ENCODE assay signal across 18 cellular contexts in genomic region chr20:45082468-45082867, GRCh38. TPM values are rescaled to one million over a fixed set of nuclear protein-coding genes. Genes with fewer than 3 reads are reported as not detected.
DNase-seq lines count a peak whose midpoint lies in the region; ATAC-seq and TF ChIP-seq lines count a peak whose summit lies in the region.
"Had no signal": no experiment of that assay in that cellular context is flagged by ENCODE, and none has a peak within 500 bp of the region (broad histone marks: within the 10 kb centered on the region; RNA-seq: fewer than 3 reads in every experiment).

No MANE protein-coding gene starts in this region.

- no peaks in the 10 kb centered on the region for H3K27me3 ChIP-seq in CD4-positive, alpha-beta T cell (ENCODE audit: control insufficient read depth, insufficient read depth, low read length)

- peaks cover 8% of the 10 kb centered on the region for H3K9me3 Mint-ChIP-seq in activated CD4-positive, alpha-beta T cell treated with anti-CD3 and anti-CD28 coated beads for 36 hours (ENCODE audit: low read depth)
- peaks cover 4% of the 10 kb centered on the region for H3K9me3 Mint-ChIP-seq in CD4-positive, alpha-beta T cell
- peaks cover 5 to 9% of the 10 kb centered on the region in 2 donors for H3K9me3 Mint-ChIP-seq in stimulated activated naive B cell treated with anti-CD40 and anti-IgM and Interleukin-4, amounts not matched to agents 10 μg/mL and 1 μg/mL and 100 μg/mL, for 72 hours

- H3K4me1 Mint-ChIP-seq in activated CD4-positive, alpha-beta T cell treated with anti-CD3 and anti-CD28 coated beads for 36 hours = no peaks in the 10 kb centered on the region
- peaks cover 8% of the 10 kb centered on the region for H3K4me1 Mint-ChIP-seq in CD4-positive, alpha-beta T cell (ENCODE audit: low read depth)
- peaks cover 24 to 52% of the 10 kb centered on the region in 2 donors for H3K4me1 Mint-ChIP-seq in stimulated activated naive B cell treated with anti-CD40 and anti-IgM and Interleukin-4, amounts not matched to agents 10 μg/mL and 1 μg/mL and 100 μg/mL, for 72 hours

- H3K9me3 ChIP-seq in CD4-positive, alpha-beta T cell (ENCODE audit: control insufficient read depth, low read length) = peaks cover 9% of the 10 kb centered on the region

- no peak for ATAC-seq in activated CD4-positive, alpha-beta T cell treated with anti-CD3 and anti-CD28 coated beads for 36 hours
- no peak for ATAC-seq in CD4-positive, alpha-beta T cell (ENCODE audit: poor library complexity)
- no peak for ATAC-seq in stimulated activated naive B cell treated with anti-CD40 and anti-IgM and Interleukin-4, amounts not matched to agents 10 μg/mL and 1 μg/mL and 100 μg/mL, for 72 hours (replicated peaks)
- ATAC-seq: A549, GM23338, HCT116 had no signal

- POLR2A ChIA-PET in activated CD4-positive, alpha-beta T cell treated with anti-CD3 and anti-CD28 coated beads for 36 hours (lab: Charles Lee) = interaction anchor here (0.7 kb wide), 1 partner anchor 24 kb away, joined by 16 read pairs; no protein-coding TSS in a partner anchor
- POLR2A ChIA-PET in CD4-positive, alpha-beta T cell (lab: Charles Lee) = interaction anchor here (1.3 kb wide), 1 partner anchor 13 kb away, joined by 4 read pairs; no protein-coding TSS in a partner anchor

- no peaks in the 10 kb centered on the region for H3K27me3 Mint-ChIP-seq in activated CD4-positive, alpha-beta T cell treated with anti-CD3 and anti-CD28 coated beads for 36 hours
- no peaks in the 10 kb centered on the region for H3K27me3 Mint-ChIP-seq in CD4-positive, alpha-beta T cell
- H3K27me3 Mint-ChIP-seq in stimulated activated naive B cell treated with anti-CD40 and anti-IgM and Interleukin-4, amounts not matched to agents 10 μg/mL and 1 μg/mL and 100 μg/mL, for 72 hours = no peaks in the 10 kb centered on the region
- H3K27me3 Mint-ChIP-seq: CD4-positive, alpha-beta memory T cell had no signal

- peaks cover 76% of the 10 kb centered on the region for H3K36me3 Mint-ChIP-seq in activated CD4-positive, alpha-beta T cell treated with anti-CD3 and anti-CD28 coated beads for 36 hours (ENCODE audit: low read depth)
- H3K36me3 Mint-ChIP-seq in CD4-positive, alpha-beta T cell (ENCODE audit: low read depth) = peaks cover 98% of the 10 kb centered on the region
- peaks cover 64 to 86% of the 10 kb centered on the region in 2 donors for H3K36me3 Mint-ChIP-seq in stimulated activated naive B cell treated with anti-CD40 and anti-IgM and Interleukin-4, amounts not matched to agents 10 μg/mL and 1 μg/mL and 100 μg/mL, for 72 hours

- no peak overlapping the region for H3K27ac ChIP-seq in CD4-positive, alpha-beta T cell (ENCODE audit: low read depth, low read length)
- H3K27ac ChIP-seq: 22Rv1, A549, C4-2B had no signal

- CTCF ChIA-PET in activated CD4-positive, alpha-beta T cell treated with anti-CD3 and anti-CD28 coated beads for 36 hours (lab: Charles Lee) = interaction anchor here (0.9 to 3.0 kb wide), 3 partner anchors 13 to 210 kb away, joined by 3 to 16 read pairs (median 9); no protein-coding TSS in a partner anchor
- CTCF ChIA-PET in CD4-positive, alpha-beta T cell (lab: Charles Lee) = interaction anchor here (1.5 to 1.9 kb wide), 2 partner anchors 14 to 39 kb away, joined by 7 to 9 read pairs; no protein-coding TSS in a partner anchor

- intact Hi-C loops in activated CD4-positive, alpha-beta T cell treated with anti-CD3 and anti-CD28 coated beads for 36 hours (cut with DNase I, micrococcal nuclease) = no loop called here
- intact Hi-C loops in CD4-positive, alpha-beta T cell (cut with DNase I, micrococcal nuclease) = no loop called here

- H3K27ac Mint-ChIP-seq in activated CD4-positive, alpha-beta T cell treated with anti-CD3 and anti-CD28 coated beads for 36 hours = peak overlapping the region; percentile 45
- peak overlapping the region; percentile 14 for H3K27ac Mint-ChIP-seq in CD4-positive, alpha-beta T cell
- H3K27ac Mint-ChIP-seq in stimulated activated naive B cell treated with anti-CD40 and anti-IgM and Interleukin-4, amounts not matched to agents 10 μg/mL and 1 μg/mL and 100 μg/mL, for 72 hours = peak overlapping the region; percentile 31
- H3K27ac Mint-ChIP-seq: GM23338 had no signal

- no peak overlapping the region for H3K4me3 Mint-ChIP-seq in activated CD4-positive, alpha-beta T cell treated with anti-CD3 and anti-CD28 coated beads for 36 hours
- H3K4me3 Mint-ChIP-seq in CD4-positive, alpha-beta T cell = no peak overlapping the region
- no peak overlapping the region for H3K4me3 Mint-ChIP-seq in stimulated activated naive B cell treated with anti-CD40 and anti-IgM and Interleukin-4, amounts not matched to agents 10 μg/mL and 1 μg/mL and 100 μg/mL, for 72 hours
- H3K4me3 Mint-ChIP-seq: GM23338 had no signal

- no peak for DNase-seq in activated CD4-positive, alpha-beta T cell treated with anti-CD3 and anti-CD28 coated beads for 36 hours
- no peak for DNase-seq in activated CD4-positive, alpha-beta T cell treated with anti-CD3 and anti-CD28 coated beads, Interleukin-2, amount 50 U/mL, for 48 hours
- no peak for DNase-seq in CD4-positive, alpha-beta T cell
- peak; percentile 7 for DNase-seq in NCI-H526 treated with DMSO at 0.1 percent for 48 hours (lab: John Stamatoyannopoulos, UW)
- DNase-seq in stimulated activated naive B cell treated with anti-CD40 and anti-IgM and Interleukin-4, amounts not matched to agents 10 μg/mL and 1 μg/mL and 100 μg/mL, for 72 hours = no peak
- DNase-seq in HCEC 1CT = no peak
- DNase-seq in pons (ENCODE audit: low spot score) = no peak
- DNase-seq: AML-193; CD4-positive, alpha-beta memory T cell; DMS153; DMS79; GDM1 had no signal

- TF ChIP-seq CTCF in CD4-positive, alpha-beta T cell (IDR thresholded peaks at IDR 0.05) = no peak

RNA-seq across cellular contexts. Expression of gene KCNS1, which starts 18.5 kb away (rescaled TPM):
- total RNA-seq in activated CD4-positive, alpha-beta T cell treated with anti-CD3 and anti-CD28 coated beads for 36 hours = under 1 TPM; 0.66 to 0.79 TPM
- not detected for total RNA-seq in CD4-positive, alpha-beta T cell
- total RNA-seq: Daoy had no signal

RNA-seq across cellular contexts. Expression of gene WFDC5, which starts 32.5 kb away (rescaled TPM):
- under 1 TPM; 0.23 TPM for total RNA-seq in activated CD4-positive, alpha-beta T cell treated with anti-CD3 and anti-CD28 coated beads for 36 hours
- not detected for total RNA-seq in CD4-positive, alpha-beta T cell
- total RNA-seq: CD4-positive, alpha-beta memory T cell; Daoy; GM23338 had no signal

RNA-seq across cellular contexts. Expression of gene WFDC12, which starts 41.8 kb away (rescaled TPM):
- not detected for total RNA-seq in activated CD4-positive, alpha-beta T cell treated with anti-CD3 and anti-CD28 coated beads for 36 hours
- total RNA-seq in CD4-positive, alpha-beta T cell = not detected
- total RNA-seq: CD4-positive, alpha-beta memory T cell; Daoy; GM23338 had no signal
